ENCODE assay signal across 22 cellular contexts in genomic region chr18:79979843-79980242, GRCh38. TPM values are rescaled to one million over a fixed set of nuclear protein-coding genes. Genes with fewer than 3 reads are reported as not detected.
A peak's percentile ranks its signal among the peaks of the same experiment; 100 is the strongest.
DNase-seq lines count a peak whose midpoint lies in the region; ATAC-seq, FAIRE-seq and TF ChIP-seq lines count a peak whose summit lies in the region.
"Had no signal": no experiment of that assay in that cellular context is flagged by ENCODE, and none has a peak within 500 bp of the region (broad histone marks: within the 10 kb centered on the region; RNA-seq: fewer than 3 reads in every experiment).

No MANE protein-coding gene starts in this region.

- POLR2A ChIA-PET in HepG2 (lab: Yijun Ruan, JAX) = no interaction called here

- H3K9me3 ChIP-seq in HepG2 (ENCODE audit: low read length) (no peaks in the 10 kb centered on the region), right lobe of liver (no peaks in the 10 kb centered on the region), Loucy (ENCODE audit: insufficient read depth, low read depth, low read length) (no peaks in the 10 kb centered on the region), suprapubic skin (no peaks in the 10 kb centered on the region)

- WGBS in HepG2 (ENCODE audit: low lambda C conversion rate) = 91% methylated on average over 5 of the region's 5 CpGs
- WGBS in right lobe of liver (ENCODE audit: insufficient coverage, low coverage, low lambda C conversion rate, missing lambda C conversion rate) = 90% methylated on average over 2 of the region's 5 CpGs
- WGBS in suprapubic skin = 95% methylated on average over 5 of the region's 5 CpGs

- peaks cover 46% of the 10 kb centered on the region for H3K4me1 ChIP-seq in HepG2 (ENCODE audit: insufficient read depth, low read length)
- peaks cover 0 to 16% (median 8%) of the 10 kb centered on the region in 4 donors for H3K4me1 ChIP-seq in right lobe of liver
- H3K4me1 ChIP-seq in Loucy (ENCODE audit: insufficient read depth, low read length, poor library complexity, severe bottlenecking) = peaks cover 49% of the 10 kb centered on the region
- H3K4me1 ChIP-seq in suprapubic skin = peaks cover 29% of the 10 kb centered on the region

- H3K9ac ChIP-seq in HepG2 (ENCODE audit: insufficient read depth, low read depth, low read length) = no peak overlapping the region
- peak overlapping the region; percentile 23 for H3K9ac ChIP-seq in Loucy (ENCODE audit: low read depth, low read length, poor library complexity, severe bottlenecking)

- H3K4me3 Mint-ChIP-seq in effector memory CD8-positive, alpha-beta T cell = no peak overlapping the region
- no peak overlapping the region for H3K4me3 Mint-ChIP-seq in progenitor cell of endocrine pancreas (ENCODE audit: low read depth)
- H3K4me3 Mint-ChIP-seq: H9 had no signal

- TF ChIP-seq CTCF in HepG2 (CRISPR knock-in tag; IDR thresholded peaks at IDR 0.05) = no peak
- no peak for TF ChIP-seq CTCF in right lobe of liver (IDR thresholded peaks at IDR 0.05)
- no peak for TF ChIP-seq CTCF in Loucy (conservative IDR thresholded peaks at IDR 0.05; ENCODE audit: low read length)
- no peak for TF ChIP-seq CTCF in progenitor cell of endocrine pancreas (IDR thresholded peaks at IDR 0.05; ENCODE audit: unreplicated experiment)
- no peak for TF ChIP-seq CTCF in suprapubic skin (IDR thresholded peaks at IDR 0.05)

- no peaks in the 10 kb centered on the region for H3K9me3 Mint-ChIP-seq in effector memory CD8-positive, alpha-beta T cell
- H3K9me3 Mint-ChIP-seq in progenitor cell of endocrine pancreas (ENCODE audit: low read depth) = no peaks in the 10 kb centered on the region
- H3K9me3 Mint-ChIP-seq: H9 had no signal

- H3K36me3 ChIP-seq in HepG2 (replicated peaks in 1 of 2; ENCODE audit: control insufficient read depth in 1 of 2, insufficient read depth in 2 of 2, low read length in 2 of 2) (peaks cover 12 to 51% of the 10 kb centered on the region in 2 experiments), right lobe of liver (no peaks in the 10 kb centered on the region), Loucy (ENCODE audit: insufficient read depth, low read length) (peaks cover 19% of the 10 kb centered on the region; the same call in 1 of the 2 replicates), suprapubic skin (peaks cover 6% of the 10 kb centered on the region)

- H3K27me3 Mint-ChIP-seq in effector memory CD8-positive, alpha-beta T cell = no peaks in the 10 kb centered on the region
- H3K27me3 Mint-ChIP-seq in progenitor cell of endocrine pancreas = no peaks in the 10 kb centered on the region

- no peaks in the 10 kb centered on the region for H3K27me3 ChIP-seq in HepG2 (ENCODE audit: control insufficient read depth in 1 of 2, insufficient read depth in 2 of 2, low read length in 2 of 2)
- H3K27me3 ChIP-seq in right lobe of liver = no peaks in the 10 kb centered on the region
- H3K27me3 ChIP-seq in Loucy (ENCODE audit: insufficient read depth, low read length, poor library complexity, severe bottlenecking) = no peaks in the 10 kb centered on the region
- no peaks in the 10 kb centered on the region for H3K27me3 ChIP-seq in suprapubic skin

- TF ChIP-seq RAD21 in HepG2 (CRISPR knock-in tag; IDR thresholded peaks at IDR 0.05) = no peak

- in situ Hi-C loops in HepG2 (cut with HindIII; ENCODE audit: extremely low pct_ligation_motif_present, low pct_unique_long_range_greater_than_20kb) = no loop called here

- peak overlapping the region; percentile 19 to 44 for H3K27ac Mint-ChIP-seq in effector memory CD8-positive, alpha-beta T cell
- H3K27ac Mint-ChIP-seq in progenitor cell of endocrine pancreas = peak overlapping the region; percentile 12

- intact Hi-C loops in HepG2 (cut with micrococcal nuclease; ENCODE audit: unreplicated experiment) = no loop called here
- intact Hi-C loops in right lobe of liver (cut with DNase I) = loop anchor here in 1 of 2 donors (10.0 kb wide), 1 partner anchor 55 kb away; the partner anchor contains the start of gene RBFA

- BruUV-seq in HepG2 (replicated peaks; lab: Mats Ljungman, UMichigan) = no TSS peak

- H3K9me2 ChIP-seq in Loucy (replicated peaks; ENCODE audit: low read depth, low read length) = no peaks in the 10 kb centered on the region

- TF ChIP-seq EP300 in HepG2 (IDR thresholded peaks at IDR 0.05; ENCODE audit: low read depth in 2 of 2, low read length in 2 of 2) = no peak
- TF ChIP-seq EP300 in HepG2 (CRISPR knock-in tag; IDR thresholded peaks at IDR 0.05; ENCODE audit: borderline replicate concordance) = no peak
- TF ChIP-seq EP300 in suprapubic skin (IDR thresholded peaks at IDR 0.05) = no peak

- DNase-seq in HepG2 (ENCODE audit: low spot score) (no peak), right lobe of liver (no peak), progenitor cell of endocrine pancreas (ENCODE audit: low spot score, unreplicated experiment) (no peak), suprapubic skin (ENCODE audit: low spot score in 2 of 2) (no peak), NCI-H345 (lab: John Stamatoyannopoulos, UW) (no peak)
- no peak for DNase-seq in effector memory CD8-positive, alpha-beta T cell
- DNase-seq: ACHN, C1 segment of cervical spinal cord, DMS 273 treated with DMSO at 0.1 percent for 48 hours, GDM1, H9, NCI-H1092 treated with DMSO at 0.1 percent for 48 hours, NCI-H146, NCI-H2029 treated with DMSO at 0.1 percent for 48 hours, NCI-H2171, NCI-H446 treated with DMSO at 0.1 percent for 48 hours had no signal

- no peak for ATAC-seq in HepG2
- ATAC-seq in right lobe of liver = no peak
- no peak for ATAC-seq in effector memory CD8-positive, alpha-beta T cell (replicated peaks)
- no peak for ATAC-seq in HG03280 (IDR thresholded peaks at IDR 0.05; ENCODE audit: unreplicated experiment)
- ATAC-seq: Right ventricle myocardium inferior had no signal

- peaks cover 20% of the 10 kb centered on the region for H3K36me3 Mint-ChIP-seq in effector memory CD8-positive, alpha-beta T cell (ENCODE audit: insufficient read depth)
- H3K36me3 Mint-ChIP-seq in progenitor cell of endocrine pancreas (ENCODE audit: insufficient read depth) = peaks cover 11% of the 10 kb centered on the region

- H3F3A ChIP-seq in Loucy (ENCODE audit: low read depth) = no peaks in the 10 kb centered on the region

- CTCF ChIA-PET in HepG2 (lab: Yijun Ruan, JAX; ENCODE audit: low intra/inter-chr PET ratio, low total read pairs) = no interaction called here

- H2AFZ ChIP-seq in HepG2 (ENCODE audit: low read length) = no peak overlapping the region
- no peak overlapping the region for H2AFZ ChIP-seq in Loucy (ENCODE audit: low read length)

- no peak overlapping the region for H3K4me3 ChIP-seq in HepG2 (replicated peaks in 1 of 3; ENCODE audit: insufficient read depth in 1 of 3, low read depth in 2 of 3, low read length in 3 of 3)
- no peak overlapping the region for H3K4me3 ChIP-seq in right lobe of liver
- H3K4me3 ChIP-seq in Loucy (ENCODE audit: low read length, poor library complexity, severe bottlenecking) = no peak overlapping the region
- no peak overlapping the region for H3K4me3 ChIP-seq in suprapubic skin

- H3K79me2 ChIP-seq in HepG2 (ENCODE audit: insufficient read depth, low read length) = peaks cover 98% of the 10 kb centered on the region
- peaks cover 99% of the 10 kb centered on the region for H3K79me2 ChIP-seq in Loucy (ENCODE audit: insufficient read depth, low read length)

- H3K4me2 ChIP-seq in HepG2 (ENCODE audit: low read depth, low read length) (no peak overlapping the region), Loucy (ENCODE audit: low read depth, low read length, poor library complexity, severe bottlenecking) (peak overlapping the region; percentile 49)

- H3K27ac ChIP-seq in HepG2 (ENCODE audit: extremely low read length, insufficient read depth, low read length) (no peak overlapping the region), right lobe of liver (no peak overlapping the region), suprapubic skin (no peak overlapping the region)

- H4K20me1 ChIP-seq in HepG2 (ENCODE audit: insufficient read depth, low read length) (peaks cover 62% of the 10 kb centered on the region), Loucy (ENCODE audit: insufficient read depth, low read length, poor library complexity, severe bottlenecking) (peaks cover 89% of the 10 kb centered on the region)

- FAIRE-seq in HepG2 (lab: Jason Lieb, UNC) = no peak
- FAIRE-seq: RCC 7860 had no signal

- TF ChIP-seq POLR2A in HepG2 (IDR thresholded peaks at IDR 0.05; ENCODE audit: insufficient read depth in 1 of 2, low read depth in 2 of 2, low read length in 2 of 2) (no peak), right lobe of liver (IDR thresholded peaks at IDR 0.05) (no peak), suprapubic skin (IDR thresholded peaks at IDR 0.05) (no peak)

- H3K4me1 Mint-ChIP-seq in effector memory CD8-positive, alpha-beta T cell (ENCODE audit: low read depth in 2 of 2) = peaks cover 48 to 56% of the 10 kb centered on the region in 2 donors
- peaks cover 9% of the 10 kb centered on the region for H3K4me1 Mint-ChIP-seq in progenitor cell of endocrine pancreas (ENCODE audit: low read depth)

RNA-seq across cellular contexts. Expression of gene TXNL4A, which starts 8.5 kb away (rescaled TPM):
- total RNA-seq in HepG2 (2016; rRNA removed; fragmentation: Illumina TruSeq; extraction: Trizol) (192 and 202 TPM in 2 replicates), right lobe of liver (10 to 100 TPM; 18.5 to 53.9 (median 37.8) TPM), progenitor cell of endocrine pancreas (103 and 104 TPM in 2 replicates), suprapubic skin (10 to 100 TPM; 20.6 to 35.0 (median 24.6) TPM)
- total RNA-seq in HepG2 (2016; cell fraction: cytosol; rRNA removed; fragmentation: Illumina TruSeq; extraction: Trizol; ENCODE audit: low read depth) = 596 and 716 TPM in 2 replicates
- total RNA-seq in HepG2 (2016; cell fraction: insoluble cytoplasmic fraction; rRNA removed; fragmentation: Illumina TruSeq; extraction: Trizol) = 185 and 204 TPM in 2 replicates
- 533 and 635 TPM in 2 replicates for total RNA-seq in HepG2 (2016; cell fraction: membrane; rRNA removed; fragmentation: Illumina TruSeq; extraction: Trizol)
- total RNA-seq in HepG2 (2016; cell fraction: nucleus; rRNA removed; fragmentation: Illumina TruSeq; extraction: Trizol) = 56.2 and 79.7 TPM in 2 replicates
- 135 and 172 TPM in 2 replicates for polyA plus RNA-seq in HepG2 (2011; rRNA removed)
- 131 and 145 TPM in 2 replicates for polyA plus RNA-seq in HepG2 (2011; cell fraction: cytosol; rRNA removed)
- 32.1 and 40.2 TPM in 2 replicates for polyA plus RNA-seq in HepG2 (2011; cell fraction: nucleus; rRNA removed)
- polyA plus RNA-seq in HepG2 (2012) = 123 and 145 TPM in 2 replicates
- 941 and 1,125 TPM in 2 replicates for polyA plus RNA-seq in HepG2 (2016; cell fraction: cytosol; fragmentation: Illumina TruSeq; extraction: Trizol; ENCODE audit: low read depth)
- polyA plus RNA-seq in HepG2 (2016; cell fraction: insoluble cytoplasmic fraction; fragmentation: Illumina TruSeq; extraction: Trizol; ENCODE audit: low read depth) = 223 and 229 TPM in 2 replicates
- 563 and 676 TPM in 2 replicates for polyA plus RNA-seq in HepG2 (2016; cell fraction: membrane; fragmentation: Illumina TruSeq; extraction: Trizol; ENCODE audit: low read depth)
- polyA plus RNA-seq in HepG2 (2016; cell fraction: nucleus; fragmentation: Illumina TruSeq; extraction: Trizol; ENCODE audit: insufficient read depth, low read depth) = 165 and 194 TPM in 2 replicates
- polyA minus RNA-seq in HepG2 (2011; rRNA and poly(A)+ RNA removed; ENCODE audit: low replicate concordance) = 36.7 and 86.4 TPM in 2 replicates
- 44.1 and 45.4 TPM in 2 replicates for polyA minus RNA-seq in HepG2 (2011; cell fraction: cytosol; rRNA and poly(A)+ RNA removed)
- polyA minus RNA-seq in HepG2 (2011; cell fraction: nucleus; rRNA and poly(A)+ RNA removed) = 14.9 and 19.2 TPM in 2 replicates

RNA-seq across cellular contexts. Expression of gene HSBP1L1, which starts 15.4 kb away (rescaled TPM):
- total RNA-seq in HepG2 (2016; rRNA removed; fragmentation: Illumina TruSeq; extraction: Trizol) = 15.3 and 22.6 TPM in 2 replicates
- 28.9 and 34.1 TPM in 2 replicates for total RNA-seq in HepG2 (2016; cell fraction: cytosol; rRNA removed; fragmentation: Illumina TruSeq; extraction: Trizol; ENCODE audit: low read depth)
- 13.5 and 21.2 TPM in 2 replicates for total RNA-seq in HepG2 (2016; cell fraction: insoluble cytoplasmic fraction; rRNA removed; fragmentation: Illumina TruSeq; extraction: Trizol)
- total RNA-seq in HepG2 (2016; cell fraction: membrane; rRNA removed; fragmentation: Illumina TruSeq; extraction: Trizol) = 33.2 and 40.1 TPM in 2 replicates
- total RNA-seq in HepG2 (2016; cell fraction: nucleus; rRNA removed; fragmentation: Illumina TruSeq; extraction: Trizol) = 17.7 and 20.7 TPM in 2 replicates
- polyA plus RNA-seq in HepG2 (2011; rRNA removed) = 41.2 and 45.1 TPM in 2 replicates
- polyA plus RNA-seq in HepG2 (2011; cell fraction: cytosol; rRNA removed) = 28.0 and 28.5 TPM in 2 replicates
- polyA plus RNA-seq in HepG2 (2011; cell fraction: nucleus; rRNA removed) = 34.3 and 53.2 TPM in 2 replicates
- polyA plus RNA-seq in HepG2 (2012) = 26.1 and 32.6 TPM in 2 replicates
- polyA plus RNA-seq in HepG2 (2016; cell fraction: cytosol; fragmentation: Illumina TruSeq; extraction: Trizol; ENCODE audit: low read depth) = 36.8 and 50.0 TPM in 2 replicates
- 17.9 and 18.7 TPM in 2 replicates for polyA plus RNA-seq in HepG2 (2016; cell fraction: insoluble cytoplasmic fraction; fragmentation: Illumina TruSeq; extraction: Trizol; ENCODE audit: low read depth)
- polyA plus RNA-seq in HepG2 (2016; cell fraction: membrane; fragmentation: Illumina TruSeq; extraction: Trizol; ENCODE audit: low read depth) = 33.7 and 42.5 TPM in 2 replicates
- 68.0 and 69.5 TPM in 2 replicates for polyA plus RNA-seq in HepG2 (2016; cell fraction: nucleus; fragmentation: Illumina TruSeq; extraction: Trizol; ENCODE audit: insufficient read depth, low read depth)
- polyA minus RNA-seq in HepG2 (2011; rRNA and poly(A)+ RNA removed; ENCODE audit: low replicate concordance) = 4.1 and 8.6 TPM in 2 replicates
- polyA minus RNA-seq in HepG2 (2011; cell fraction: cytosol; rRNA and poly(A)+ RNA removed) = 5.3 and 7.9 TPM in 2 replicates
- polyA minus RNA-seq in HepG2 (2011; cell fraction: nucleus; rRNA and poly(A)+ RNA removed) = 23.3 and 28.1 TPM in 2 replicates
- total RNA-seq in right lobe of liver = 10 to 100 TPM; 16.8 to 35.1 (median 23.7) TPM
- total RNA-seq in progenitor cell of endocrine pancreas = 7.0 and 8.0 TPM in 2 replicates
- total RNA-seq in suprapubic skin = 10 to 100 TPM; 25.0 to 45.7 (median 41.5) TPM
- total RNA-seq: H9, LHCN-M2, OCI-LY7 had no signal

RNA-seq across cellular contexts. Expression of gene SLC66A2, which starts 28.4 kb away (rescaled TPM):
- total RNA-seq in HepG2 (2016; rRNA removed; fragmentation: Illumina TruSeq; extraction: Trizol) (30.3 and 41.9 TPM in 2 replicates), right lobe of liver (100 to 1,000 TPM in 3 of 6 experiments, 10 to 100 TPM in 3; 61.6 to 140 (median 95.8) TPM), progenitor cell of endocrine pancreas (31.0 and 31.6 TPM in 2 replicates), suprapubic skin (10 to 100 TPM; 53.4 to 84.7 (median 79.3) TPM)
- total RNA-seq in HepG2 (2016; cell fraction: cytosol; rRNA removed; fragmentation: Illumina TruSeq; extraction: Trizol; ENCODE audit: low read depth) = 40.5 and 40.6 TPM in 2 replicates
- 29.0 and 42.7 TPM in 2 replicates for total RNA-seq in HepG2 (2016; cell fraction: insoluble cytoplasmic fraction; rRNA removed; fragmentation: Illumina TruSeq; extraction: Trizol)
- 74.6 and 79.6 TPM in 2 replicates for total RNA-seq in HepG2 (2016; cell fraction: membrane; rRNA removed; fragmentation: Illumina TruSeq; extraction: Trizol)
- 24.3 and 28.3 TPM in 2 replicates for total RNA-seq in HepG2 (2016; cell fraction: nucleus; rRNA removed; fragmentation: Illumina TruSeq; extraction: Trizol)
- 33.5 and 62.5 TPM in 2 replicates for polyA plus RNA-seq in HepG2 (2011; rRNA removed)
- polyA plus RNA-seq in HepG2 (2011; cell fraction: cytosol; rRNA removed) = 56.8 and 67.4 TPM in 2 replicates
- polyA plus RNA-seq in HepG2 (2011; cell fraction: nucleus; rRNA removed) = 84.2 and 87.0 TPM in 2 replicates
- 46.8 and 62.2 TPM in 2 replicates for polyA plus RNA-seq in HepG2 (2012)
- 45.1 and 50.9 TPM in 2 replicates for polyA plus RNA-seq in HepG2 (2016; cell fraction: cytosol; fragmentation: Illumina TruSeq; extraction: Trizol; ENCODE audit: low read depth)
- 33.6 and 33.8 TPM in 2 replicates for polyA plus RNA-seq in HepG2 (2016; cell fraction: insoluble cytoplasmic fraction; fragmentation: Illumina TruSeq; extraction: Trizol; ENCODE audit: low read depth)
- 69.1 and 69.7 TPM in 2 replicates for polyA plus RNA-seq in HepG2 (2016; cell fraction: membrane; fragmentation: Illumina TruSeq; extraction: Trizol; ENCODE audit: low read depth)
- polyA plus RNA-seq in HepG2 (2016; cell fraction: nucleus; fragmentation: Illumina TruSeq; extraction: Trizol; ENCODE audit: insufficient read depth, low read depth) = 43.3 and 46.8 TPM in 2 replicates
- polyA minus RNA-seq in HepG2 (2011; rRNA and poly(A)+ RNA removed; ENCODE audit: low replicate concordance) = 19.8 and 109 TPM in 2 replicates
- polyA minus RNA-seq in HepG2 (2011; cell fraction: cytosol; rRNA and poly(A)+ RNA removed) = 28.8 and 32.5 TPM in 2 replicates
- polyA minus RNA-seq in HepG2 (2011; cell fraction: nucleus; rRNA and poly(A)+ RNA removed) = 27.0 and 33.3 TPM in 2 replicates

RNA-seq across cellular contexts. Expression of gene RBFA, which starts 54.4 kb away (rescaled TPM):
- total RNA-seq in HepG2 (2016; rRNA removed; fragmentation: Illumina TruSeq; extraction: Trizol) (42.2 and 42.4 TPM in 2 replicates), right lobe of liver (10 to 100 TPM; 12.3 to 36.6 (median 18.8) TPM), progenitor cell of endocrine pancreas (34.2 and 34.3 TPM in 2 replicates), suprapubic skin (10 to 100 TPM; 40.5 to 66.1 (median 47.8) TPM)
- total RNA-seq in HepG2 (2016; cell fraction: cytosol; rRNA removed; fragmentation: Illumina TruSeq; extraction: Trizol; ENCODE audit: low read depth) = 13.9 and 16.9 TPM in 2 replicates
- 43.3 and 44.9 TPM in 2 replicates for total RNA-seq in HepG2 (2016; cell fraction: insoluble cytoplasmic fraction; rRNA removed; fragmentation: Illumina TruSeq; extraction: Trizol)
- 22.2 and 22.8 TPM in 2 replicates for total RNA-seq in HepG2 (2016; cell fraction: membrane; rRNA removed; fragmentation: Illumina TruSeq; extraction: Trizol)
- 31.4 and 38.8 TPM in 2 replicates for total RNA-seq in HepG2 (2016; cell fraction: nucleus; rRNA removed; fragmentation: Illumina TruSeq; extraction: Trizol)
- 29.7 and 31.7 TPM in 2 replicates for polyA plus RNA-seq in HepG2 (2011; rRNA removed)
- polyA plus RNA-seq in HepG2 (2011; cell fraction: cytosol; rRNA removed) = 22.0 and 22.4 TPM in 2 replicates
- 40.3 and 51.2 TPM in 2 replicates for polyA plus RNA-seq in HepG2 (2011; cell fraction: nucleus; rRNA removed)
- polyA plus RNA-seq in HepG2 (2012) = 21.5 and 24.8 TPM in 2 replicates
- 13.2 and 15.2 TPM in 2 replicates for polyA plus RNA-seq in HepG2 (2016; cell fraction: cytosol; fragmentation: Illumina TruSeq; extraction: Trizol; ENCODE audit: low read depth)
- polyA plus RNA-seq in HepG2 (2016; cell fraction: insoluble cytoplasmic fraction; fragmentation: Illumina TruSeq; extraction: Trizol; ENCODE audit: low read depth) = 42.0 and 44.0 TPM in 2 replicates
- 18.4 and 18.9 TPM in 2 replicates for polyA plus RNA-seq in HepG2 (2016; cell fraction: membrane; fragmentation: Illumina TruSeq; extraction: Trizol; ENCODE audit: low read depth)
- 40.6 and 48.1 TPM in 2 replicates for polyA plus RNA-seq in HepG2 (2016; cell fraction: nucleus; fragmentation: Illumina TruSeq; extraction: Trizol; ENCODE audit: insufficient read depth, low read depth)
- polyA minus RNA-seq in HepG2 (2011; rRNA and poly(A)+ RNA removed; ENCODE audit: low replicate concordance) = 21.7 and 27.6 TPM in 2 replicates
- polyA minus RNA-seq in HepG2 (2011; cell fraction: cytosol; rRNA and poly(A)+ RNA removed) = 9.1 and 9.3 TPM in 2 replicates
- 71.3 and 80.8 TPM in 2 replicates for polyA minus RNA-seq in HepG2 (2011; cell fraction: nucleus; rRNA and poly(A)+ RNA removed)
